ENCODE assay signal across 14 cellular contexts in genomic region chr18:62850619-62851306, GRCh38.
DNase-seq lines count a peak whose midpoint lies in the region; ATAC-seq lines count a peak whose summit lies in the region.
"Had no signal": no experiment of that assay in that cellular context is flagged by ENCODE, and none has a peak within 500 bp of the region (broad histone marks: within the 10 kb centered on the region; RNA-seq: fewer than 3 reads in every experiment).

No MANE protein-coding gene starts in this region.

- H3K4me3 Mint-ChIP-seq in stimulated activated naive CD8-positive, alpha-beta T cell treated with anti-CD3 and anti-CD28 coated beads, Interleukin-15, amount 100 ng/mL, for 72 hours, result no peak overlapping the region
- no peak overlapping the region for H3K4me3 Mint-ChIP-seq in activated T-helper 17 cell treated with anti-CD3 and anti-CD28 coated beads, Interleukin-2, amount 50 U/mL, for 72 hours
- H3K4me3 Mint-ChIP-seq: activated B cell treated with CpG ODN at 0.5 μM for 24 hours; activated naive CD8-positive, alpha-beta T cell; central memory CD8-positive, alpha-beta T cell had no signal

- H3K9me3 Mint-ChIP-seq in stimulated activated naive CD8-positive, alpha-beta T cell treated with anti-CD3 and anti-CD28 coated beads, Interleukin-15, amount 100 ng/mL, for 72 hours, result no peaks in the 10 kb centered on the region
- H3K9me3 Mint-ChIP-seq in activated T-helper 17 cell treated with anti-CD3 and anti-CD28 coated beads, Interleukin-2, amount 50 U/mL, for 72 hours, result no peaks in the 10 kb centered on the region
- H3K9me3 Mint-ChIP-seq: activated B cell treated with CpG ODN at 0.5 μM for 24 hours; central memory CD8-positive, alpha-beta T cell had no signal

- H3K4me1 Mint-ChIP-seq in stimulated activated naive CD8-positive, alpha-beta T cell treated with anti-CD3 and anti-CD28 coated beads, Interleukin-15, amount 100 ng/mL, for 72 hours, result peaks cover 7% of the 10 kb centered on the region
- H3K4me1 Mint-ChIP-seq in activated T-helper 17 cell treated with anti-CD3 and anti-CD28 coated beads, Interleukin-2, amount 50 U/mL, for 72 hours, result peaks cover 5% of the 10 kb centered on the region

- no peaks in the 10 kb centered on the region for H3K36me3 Mint-ChIP-seq in activated T-helper 17 cell treated with anti-CD3 and anti-CD28 coated beads, Interleukin-2, amount 50 U/mL, for 72 hours (ENCODE audit: low read depth)
- H3K36me3 Mint-ChIP-seq: activated naive CD8-positive, alpha-beta T cell had no signal

- peak; percentile 13 for ATAC-seq in esophagus mucosa
- no peak for ATAC-seq in stimulated activated naive CD8-positive, alpha-beta T cell treated with anti-CD3 and anti-CD28 coated beads, Interleukin-15, amount 100 ng/mL, for 72 hours
- ATAC-seq in activated T-helper 17 cell treated with anti-CD3 and anti-CD28 coated beads, Interleukin-2, amount 50 U/mL, for 72 hours (replicated peaks), result no peak

- H3K27me3 Mint-ChIP-seq in stimulated activated naive CD8-positive, alpha-beta T cell treated with anti-CD3 and anti-CD28 coated beads, Interleukin-15, amount 100 ng/mL, for 72 hours, result no peaks in the 10 kb centered on the region
- no peaks in the 10 kb centered on the region for H3K27me3 Mint-ChIP-seq in activated T-helper 17 cell treated with anti-CD3 and anti-CD28 coated beads, Interleukin-2, amount 50 U/mL, for 72 hours
- H3K27me3 Mint-ChIP-seq: activated B cell treated with CpG ODN at 0.5 μM for 24 hours; activated naive CD8-positive, alpha-beta T cell; central memory CD8-positive, alpha-beta T cell had no signal

- DNase-seq in COLO668 (lab: John Stamatoyannopoulos, UW; ENCODE audit: unreplicated experiment), result peak; percentile 43
- DNase-seq in NCI-H2227 (lab: John Stamatoyannopoulos, UW; ENCODE audit: unreplicated experiment), result peak; percentile 39
- peak; percentile 31 for DNase-seq in midbrain (lab: John Stamatoyannopoulos, UW)
- DNase-seq in stimulated activated naive CD8-positive, alpha-beta T cell treated with anti-CD3 and anti-CD28 coated beads, Interleukin-15, amount 100 ng/mL, for 72 hours, result no peak
- DNase-seq in NCI-H82 (lab: John Stamatoyannopoulos, UW), result no peak
- no peak for DNase-seq in mucosa of gallbladder (ENCODE audit: low spot score)
- DNase-seq: activated B cell treated with CpG ODN at 0.5 μM for 24 hours; activated CD8-positive, alpha-beta memory T cell treated with anti-CD3 and anti-CD28 coated beads, Interleukin-2, amount 50 U/mL, for 48 hours; NCI-H146; ovary had no signal

- H3K27ac Mint-ChIP-seq in stimulated activated naive CD8-positive, alpha-beta T cell treated with anti-CD3 and anti-CD28 coated beads, Interleukin-15, amount 100 ng/mL, for 72 hours, result no peak overlapping the region
- no peak overlapping the region for H3K27ac Mint-ChIP-seq in activated T-helper 17 cell treated with anti-CD3 and anti-CD28 coated beads, Interleukin-2, amount 50 U/mL, for 72 hours
- H3K27ac Mint-ChIP-seq: activated B cell treated with CpG ODN at 0.5 μM for 24 hours; activated naive CD8-positive, alpha-beta T cell had no signal

Comparison
In these comparisons a context has a peak if more than half of its experiments do, and no peak if none do; other contexts are left out.
1. DNase-seq: peak in COLO668 (single experiment), NCI-H2227 (single experiment) and midbrain (single experiment); none in stimulated activated naive CD8-positive, alpha-beta T cell treated with anti-CD3 and anti-CD28 coated beads, Interleukin-15, amount 100 ng/mL, for 72 hours (0 of 2), NCI-H82 (single experiment) and mucosa of gallbladder (single experiment).